9 cellular contexts compared by ENCODE assay signal in genomic region chr5:149240354-149240998, GRCh38. TPM values are rescaled to one million over a fixed set of nuclear protein-coding genes. Genes with fewer than 3 reads are reported as not detected.
DNase-seq lines count a peak whose midpoint lies in the region; ATAC-seq, FAIRE-seq and TF ChIP-seq lines count a peak whose summit lies in the region.
"Had no signal": no experiment of that assay in that cellular context is flagged by ENCODE, and none has a peak within 500 bp of the region (broad histone marks: within the 10 kb centered on the region; RNA-seq: fewer than 3 reads in every experiment).

No MANE protein-coding gene starts in this region.

- DNase-seq in activated CD4-positive, CD25-positive, alpha-beta regulatory T cell treated with anti-CD3 and anti-CD28 coated beads, Interleukin-2, amount 50 U/mL, for 72 hours = peak; percentile 79
- DNase-seq in bronchial epithelial cell (ENCODE audit: low read depth) = peak; percentile 63
- DNase-seq in stimulated activated CD8-positive, alpha-beta memory T cell treated with anti-CD3 and anti-CD28 coated beads, Interleukin-12 subunit alpha, Interleukin-12 subunit beta, amount 100 ng/mL, for 1 hour (ENCODE audit: low read depth) = peak; percentile 58
- DNase-seq in GM23248 = no peak
- DNase-seq in GOT3 (lab: John Stamatoyannopoulos, UW) = no peak

- no peak overlapping the region for H3K9ac ChIP-seq in GM23248

- H3K4me3 ChIP-seq in bronchial epithelial cell (ENCODE audit: low read depth, low read length) (no peak overlapping the region), GM23248 (no peak overlapping the region)
- H3K4me3 ChIP-seq: thoracic aorta had no signal

- H3K79me2 ChIP-seq in GM23248 (ENCODE audit: insufficient read depth) = no peaks in the 10 kb centered on the region

- FAIRE-seq in bronchial epithelial cell (lab: Jason Lieb, UNC) = peak; percentile 72

- in situ Hi-C loops in GM23248 (cut with MboI) = no loop called here

- WGBS in GM23248 (ENCODE audit: low coverage in 1 of 2, low lambda C conversion rate in 2 of 2, missing lambda C conversion rate in 2 of 2), 2 experiments = 81 to 83% methylated on average over 13 of the region's 13 CpGs

- H2AFZ ChIP-seq in GM23248 = no peak overlapping the region

- H3K4me2 ChIP-seq in GM23248 (ENCODE audit: unreplicated experiment) = no peak overlapping the region

- H3K9me3 ChIP-seq in GM23248 (ENCODE audit: low read depth) = no peaks in the 10 kb centered on the region
- H3K9me3 ChIP-seq: thoracic aorta had no signal

- H3K27ac ChIP-seq in GM23248 = no peak overlapping the region
- H3K27ac ChIP-seq: thoracic aorta had no signal

- no peaks in the 10 kb centered on the region for H4K20me1 ChIP-seq in GM23248 (ENCODE audit: insufficient read depth)

- peak; percentile 81 for ATAC-seq in GM19452 (IDR thresholded peaks at IDR 0.05; ENCODE audit: unreplicated experiment)
- ATAC-seq in HG02588 (IDR thresholded peaks at IDR 0.05; ENCODE audit: unreplicated experiment) = no peak
- no peak for ATAC-seq in GM18519 (IDR thresholded peaks at IDR 0.05; ENCODE audit: low FRiP score, unreplicated experiment)

- H3K36me3 ChIP-seq in bronchial epithelial cell (ENCODE audit: control insufficient read depth, insufficient read depth, low read length) (no peaks in the 10 kb centered on the region), GM23248 (ENCODE audit: low read depth) (no peaks in the 10 kb centered on the region)

- no peaks in the 10 kb centered on the region for H3K4me1 ChIP-seq in GM23248 (ENCODE audit: insufficient read depth)

- no peak for TF ChIP-seq CTCF in bronchial epithelial cell (IDR thresholded peaks at IDR 0.05; ENCODE audit: insufficient read depth, low read length, severe bottlenecking)

- no peaks in the 10 kb centered on the region for H3K9me2 ChIP-seq in GM23248 (ENCODE audit: insufficient read depth)

- H3K27me3 ChIP-seq in bronchial epithelial cell (ENCODE audit: control insufficient read depth, insufficient read depth, low read length) = no peaks in the 10 kb centered on the region
- H3K27me3 ChIP-seq in GM23248 (replicated peaks; ENCODE audit: insufficient read depth) = no peaks in the 10 kb centered on the region

- no peaks in the 10 kb centered on the region for H3F3A ChIP-seq in GM23248 (ENCODE audit: insufficient read depth)

RNA-seq across cellular contexts. Expression of gene AFAP1L1, which starts 31.2 kb away (rescaled TPM):
- 17.4 and 21.9 TPM in 2 replicates for total RNA-seq in bronchial epithelial cell
- total RNA-seq in GM23248 (2014; rRNA removed; shearing (Covaris generic)) = 0.38 and 0.76 TPM in 2 replicates
- polyA plus RNA-seq in GM23248 (2016; fragmentation: Nextera tagmentation; extraction: Ambion mirVana) = 0.90 and 1.3 TPM in 2 replicates

Comparison
In these comparisons a context has a peak if more than half of its experiments do, and no peak if none do; other contexts are left out.
1. DNase-seq: peak in activated CD4-positive, CD25-positive, alpha-beta regulatory T cell treated with anti-CD3 and anti-CD28 coated beads, Interleukin-2, amount 50 U/mL, for 72 hours (single experiment), bronchial epithelial cell (single experiment) and stimulated activated CD8-positive, alpha-beta memory T cell treated with anti-CD3 and anti-CD28 coated beads, Interleukin-12 subunit alpha, Interleukin-12 subunit beta, amount 100 ng/mL, for 1 hour (single experiment); none in GM23248 (single experiment) and GOT3 (single experiment).
2. RNA of gene AFAP1L1, which starts 31.2 kb away (total RNA-seq): 17.4 to 21.9 TPM in bronchial epithelial cell; 0.38 to 0.76 TPM in GM23248; every median in the first group is over 10 times any median in the second.